15 cellular contexts compared by ENCODE assay signal in genomic region chr6:122393339-122393896, GRCh38. TPM values are rescaled to one million over a fixed set of nuclear protein-coding genes. Genes with fewer than 3 reads are reported as not detected.
DNase-seq lines count a peak whose midpoint lies in the region; ATAC-seq, FAIRE-seq and TF ChIP-seq lines count a peak whose summit lies in the region.
"Had no signal": no experiment of that assay in that cellular context is flagged by ENCODE, and none has a peak within 500 bp of the region (broad histone marks: within the 10 kb centered on the region; RNA-seq: fewer than 3 reads in every experiment).

No MANE protein-coding gene starts in this region.

- peaks cover 0 to 32% of the 10 kb centered on the region in 2 donors for H3K4me1 ChIP-seq in muscle layer of duodenum (ENCODE audit: control insufficient read depth in 1 of 2, insufficient read depth in 2 of 2, low read length in 2 of 2)
- no peaks in the 10 kb centered on the region for H3K4me1 ChIP-seq in HepG2 (ENCODE audit: insufficient read depth, low read length)

- TF ChIP-seq EP300 in HepG2 (IDR thresholded peaks at IDR 0.05; ENCODE audit: low read depth in 2 of 2, low read length in 2 of 2) (no peak), HepG2 (CRISPR knock-in tag; IDR thresholded peaks at IDR 0.05; ENCODE audit: borderline replicate concordance) (no peak)

- FAIRE-seq in GM12892 (lab: Jason Lieb, UNC) (no peak), HepG2 (lab: Jason Lieb, UNC) (no peak)

- DNase-seq in activated CD8-positive, alpha-beta memory T cell treated with anti-CD3 and anti-CD28 coated beads, Interleukin-2, amount 10 ng/mL, durations not matched to agents 7 days and 5 days = no peak
- DNase-seq in activated CD8-positive, alpha-beta memory T cell treated with anti-CD3 and anti-CD28 coated beads, Interleukin-2, amount 50 U/mL, for 48 hours = no peak
- DNase-seq in GM12892 (ENCODE audit: insufficient read length) = no peak
- no peak for DNase-seq in NCI-H2227 (lab: John Stamatoyannopoulos, UW; ENCODE audit: unreplicated experiment)
- no peak for DNase-seq in HepG2 (ENCODE audit: low spot score)
- DNase-seq: activated CD4-positive, alpha-beta T cell treated with anti-CD3 and anti-CD28 coated beads for 4 hours; mammary epithelial cell; NCI-H446 treated with DMSO at 0.1 percent for 48 hours; stimulated activated CD8-positive, alpha-beta memory T cell treated with anti-CD3 and anti-CD28 coated beads, Interleukin-4, amount 100 ng/mL, for 48 hours had no signal

- in situ Hi-C loops in HepG2 (cut with HindIII; ENCODE audit: extremely low pct_ligation_motif_present, low pct_unique_long_range_greater_than_20kb) = loop anchor here (25.0 kb wide), 1 partner anchor 144 kb away; no protein-coding TSS in a partner anchor

- CTCF ChIA-PET in activated CD8-positive, alpha-beta memory T cell treated with anti-CD3 and anti-CD28 coated beads, Interleukin-2, amount 10 ng/mL, durations not matched to agents 7 days and 5 days (lab: Charles Lee) = no interaction called here
- CTCF ChIA-PET in HepG2 (lab: Yijun Ruan, JAX; ENCODE audit: low intra/inter-chr PET ratio, low total read pairs) = no interaction called here

- peak overlapping the region; percentile 3 for H3K27ac ChIP-seq in muscle layer of duodenum (ENCODE audit: low read length)
- H3K27ac ChIP-seq in HepG2 (ENCODE audit: extremely low read length, insufficient read depth, low read length) = no peak overlapping the region

- no peaks in the 10 kb centered on the region for H3K27me3 Mint-ChIP-seq in activated CD8-positive, alpha-beta memory T cell treated with anti-CD3 and anti-CD28 coated beads, Interleukin-2, amount 10 ng/mL, durations not matched to agents 7 days and 5 days
- H3K27me3 Mint-ChIP-seq: activated naive CD8-positive, alpha-beta T cell had no signal

- no peak for TF ChIP-seq RAD21 in HepG2 (CRISPR knock-in tag; IDR thresholded peaks at IDR 0.05)

- no peak overlapping the region for H3K4me3 Mint-ChIP-seq in activated CD8-positive, alpha-beta memory T cell treated with anti-CD3 and anti-CD28 coated beads, Interleukin-2, amount 10 ng/mL, durations not matched to agents 7 days and 5 days
- H3K4me3 Mint-ChIP-seq: activated naive CD8-positive, alpha-beta T cell; central memory CD8-positive, alpha-beta T cell had no signal

- H3K4me3 ChIP-seq in muscle layer of duodenum (ENCODE audit: low read depth in 1 of 2, low read length in 2 of 2) (no peak overlapping the region), HepG2 (replicated peaks in 1 of 3; ENCODE audit: insufficient read depth in 1 of 3, low read depth in 2 of 3, low read length in 3 of 3) (no peak overlapping the region)

- no peak overlapping the region for H3K27ac Mint-ChIP-seq in activated CD8-positive, alpha-beta memory T cell treated with anti-CD3 and anti-CD28 coated beads, Interleukin-2, amount 10 ng/mL, durations not matched to agents 7 days and 5 days
- H3K27ac Mint-ChIP-seq: activated naive CD8-positive, alpha-beta T cell had no signal

- H3K9ac ChIP-seq in HepG2 (ENCODE audit: insufficient read depth, low read depth, low read length) = no peak overlapping the region

- H4K20me1 ChIP-seq in HepG2 (ENCODE audit: insufficient read depth, low read length) = no peaks in the 10 kb centered on the region

- TF ChIP-seq POLR2A in GM12892 (IDR thresholded peaks at IDR 0.05; ENCODE audit: low read depth, low read length) (no peak), HepG2 (IDR thresholded peaks at IDR 0.05; ENCODE audit: insufficient read depth in 1 of 2, low read depth in 2 of 2, low read length in 2 of 2) (no peak)

- no peak overlapping the region for H2AFZ ChIP-seq in HepG2 (ENCODE audit: low read length)

- POLR2A ChIA-PET in HepG2 (lab: Yijun Ruan, JAX) = no interaction called here

- H3K4me1 Mint-ChIP-seq in activated CD8-positive, alpha-beta memory T cell treated with anti-CD3 and anti-CD28 coated beads, Interleukin-2, amount 10 ng/mL, durations not matched to agents 7 days and 5 days = peaks cover 11% of the 10 kb centered on the region
- H3K4me1 Mint-ChIP-seq: central memory CD8-positive, alpha-beta T cell had no signal

- intact Hi-C loops in HepG2 (cut with micrococcal nuclease; ENCODE audit: unreplicated experiment) = no loop called here

- H3K36me3 Mint-ChIP-seq in activated CD8-positive, alpha-beta memory T cell treated with anti-CD3 and anti-CD28 coated beads, Interleukin-2, amount 10 ng/mL, durations not matched to agents 7 days and 5 days = no peaks in the 10 kb centered on the region
- H3K36me3 Mint-ChIP-seq: activated naive CD8-positive, alpha-beta T cell had no signal

- WGBS in HepG2 (ENCODE audit: low lambda C conversion rate) = 76% methylated on average over 8 of the region's 8 CpGs

- H3K9me3 ChIP-seq in muscle layer of duodenum (ENCODE audit: control insufficient read depth in 1 of 2, low read length in 2 of 2) (no peaks in the 10 kb centered on the region), HepG2 (ENCODE audit: low read length) (no peaks in the 10 kb centered on the region)

- ATAC-seq in activated CD8-positive, alpha-beta memory T cell treated with anti-CD3 and anti-CD28 coated beads, Interleukin-2, amount 10 ng/mL, durations not matched to agents 7 days and 5 days = peak; percentile 88
- peak; percentile 50 for ATAC-seq in GM21825 (IDR thresholded peaks at IDR 0.05; ENCODE audit: unreplicated experiment)
- ATAC-seq in HG03469 (IDR thresholded peaks at IDR 0.05; ENCODE audit: unreplicated experiment) = peak; percentile 68
- ATAC-seq in HepG2 = no peak; the same call in 2 of the 3 replicates
- ATAC-seq: esophagus mucosa had no signal

- no peaks in the 10 kb centered on the region for H3K79me2 ChIP-seq in HepG2 (ENCODE audit: insufficient read depth, low read length)

- no TSS peak for BruUV-seq in HepG2 (replicated peaks; lab: Mats Ljungman, UMichigan)

- no peak overlapping the region for H3K4me2 ChIP-seq in HepG2 (ENCODE audit: low read depth, low read length)

- H3K27me3 ChIP-seq in muscle layer of duodenum (ENCODE audit: low read depth, low read length) = no peaks in the 10 kb centered on the region
- no peaks in the 10 kb centered on the region for H3K27me3 ChIP-seq in HepG2 (ENCODE audit: control insufficient read depth in 1 of 2, insufficient read depth in 2 of 2, low read length in 2 of 2)

- TF ChIP-seq CTCF in HepG2 (CRISPR knock-in tag; IDR thresholded peaks at IDR 0.05) = no peak

- no peaks in the 10 kb centered on the region for H3K9me3 Mint-ChIP-seq in activated CD8-positive, alpha-beta memory T cell treated with anti-CD3 and anti-CD28 coated beads, Interleukin-2, amount 10 ng/mL, durations not matched to agents 7 days and 5 days (ENCODE audit: low read depth)
- H3K9me3 Mint-ChIP-seq: central memory CD8-positive, alpha-beta T cell had no signal

- no peaks in the 10 kb centered on the region for H3K36me3 ChIP-seq in muscle layer of duodenum (ENCODE audit: control insufficient read depth in 1 of 2, insufficient read depth in 2 of 2, low read length in 2 of 2)
- H3K36me3 ChIP-seq in HepG2 (replicated peaks in 1 of 2; ENCODE audit: control insufficient read depth in 1 of 2, insufficient read depth in 2 of 2, low read length in 2 of 2) = no peaks in the 10 kb centered on the region

TF ChIP-seq in HepG2, 621 proteins besides CTCF, POLR2A, EP300 and RAD21 (continues in another document):
- no peak for TF ChIP-seq DNMT1 (CRISPR knock-in tag; IDR thresholded peaks at IDR 0.05)
- TF ChIP-seq ZNF503 (CRISPR knock-in tag; IDR thresholded peaks at IDR 0.05) = no peak
- TF ChIP-seq RFX3 (CRISPR knock-in tag; IDR thresholded peaks at IDR 0.05) = no peak

RNA-seq across cellular contexts. Expression of gene HSF2, which starts 6.0 kb away (rescaled TPM):
- total RNA-seq in activated CD8-positive, alpha-beta memory T cell treated with anti-CD3 and anti-CD28 coated beads, Interleukin-2, amount 10 ng/mL, durations not matched to agents 7 days and 5 days = 10 to 100 TPM; 15.1 to 15.9 TPM
- polyA plus RNA-seq in GM12892 (2012; ENCODE audit: missing spikeins) = 14.1 TPM
- total RNA-seq in HepG2 (2016; rRNA removed; fragmentation: Illumina TruSeq; extraction: Trizol) = 24.8 and 27.6 TPM in 2 replicates
- total RNA-seq in HepG2 (2016; cell fraction: cytosol; rRNA removed; fragmentation: Illumina TruSeq; extraction: Trizol; ENCODE audit: low read depth) = 7.1 and 10.7 TPM in 2 replicates
- 29.5 and 35.3 TPM in 2 replicates for total RNA-seq in HepG2 (2016; cell fraction: insoluble cytoplasmic fraction; rRNA removed; fragmentation: Illumina TruSeq; extraction: Trizol)
- 14.0 and 17.8 TPM in 2 replicates for total RNA-seq in HepG2 (2016; cell fraction: membrane; rRNA removed; fragmentation: Illumina TruSeq; extraction: Trizol)
- 26.6 and 30.2 TPM in 2 replicates for total RNA-seq in HepG2 (2016; cell fraction: nucleus; rRNA removed; fragmentation: Illumina TruSeq; extraction: Trizol)
- polyA plus RNA-seq in HepG2 (2011; rRNA removed) = 22.1 and 26.4 TPM in 2 replicates
- 12.7 and 16.8 TPM in 2 replicates for polyA plus RNA-seq in HepG2 (2011; cell fraction: cytosol; rRNA removed)
- 18.7 and 22.0 TPM in 2 replicates for polyA plus RNA-seq in HepG2 (2011; cell fraction: nucleus; rRNA removed)
- 11.0 and 12.2 TPM in 2 replicates for polyA plus RNA-seq in HepG2 (2012)
- polyA plus RNA-seq in HepG2 (2016; cell fraction: cytosol; fragmentation: Illumina TruSeq; extraction: Trizol; ENCODE audit: low read depth) = 1.6 and 1.8 TPM in 2 replicates
- 21.4 and 22.2 TPM in 2 replicates for polyA plus RNA-seq in HepG2 (2016; cell fraction: insoluble cytoplasmic fraction; fragmentation: Illumina TruSeq; extraction: Trizol; ENCODE audit: low read depth)
- 3.8 TPM in 2 replicates for polyA plus RNA-seq in HepG2 (2016; cell fraction: membrane; fragmentation: Illumina TruSeq; extraction: Trizol; ENCODE audit: low read depth)
- polyA plus RNA-seq in HepG2 (2016; cell fraction: nucleus; fragmentation: Illumina TruSeq; extraction: Trizol; ENCODE audit: insufficient read depth, low read depth) = 27.2 and 28.0 TPM in 2 replicates
- polyA minus RNA-seq in HepG2 (2011; rRNA and poly(A)+ RNA removed; ENCODE audit: low replicate concordance) = 12.3 and 24.7 TPM in 2 replicates
- polyA minus RNA-seq in HepG2 (2011; cell fraction: cytosol; rRNA and poly(A)+ RNA removed) = 15.3 and 17.6 TPM in 2 replicates
- 33.7 and 35.9 TPM in 2 replicates for polyA minus RNA-seq in HepG2 (2011; cell fraction: nucleus; rRNA and poly(A)+ RNA removed)
